10 cellular contexts compared by ENCODE assay signal in the genomic region with DNA sequence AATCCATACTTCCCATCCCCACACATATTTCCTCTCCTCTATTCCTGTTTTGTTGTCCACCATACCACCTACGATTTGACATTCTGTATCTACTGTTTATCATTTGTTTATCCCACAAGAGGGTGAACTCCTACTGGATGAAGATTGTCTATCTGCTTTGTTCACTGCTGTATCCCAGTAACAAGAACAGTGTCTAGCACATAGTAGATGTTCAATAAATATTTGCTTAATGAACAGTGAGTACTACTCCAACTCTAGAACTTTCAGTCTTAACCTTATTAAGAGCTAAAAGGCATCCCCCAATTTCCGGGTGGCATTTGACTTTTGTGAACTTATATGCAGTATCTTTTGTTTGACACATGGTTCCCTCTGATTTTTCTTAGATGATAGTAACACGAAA. TPM values are rescaled to one million over a fixed set of nuclear protein-coding genes. Genes with fewer than 3 reads are reported as not detected.
DNase-seq lines count a peak whose midpoint lies in the region; ATAC-seq, FAIRE-seq and TF ChIP-seq lines count a peak whose summit lies in the region.
"Had no signal": no experiment of that assay in that cellular context is flagged by ENCODE, and none has a peak within 500 bp of the region (broad histone marks: within the 10 kb centered on the region; RNA-seq: fewer than 3 reads in every experiment).

No MANE protein-coding gene starts in this region.

- H3K36me3 ChIP-seq in GM23338 (ENCODE audit: insufficient read depth) (no peaks in the 10 kb centered on the region), SK-N-MC (ENCODE audit: insufficient read depth, low read length) (no peaks in the 10 kb centered on the region), stomach smooth muscle (ENCODE audit: control insufficient read depth in 2 of 2, insufficient read depth in 2 of 2, low read length in 2 of 2) (no peaks in the 10 kb centered on the region)

- 0 out of 2 replicates have a peak, but pooled peaks cover 3% of the 10 kb centered on the region for H3K4me1 ChIP-seq in GM23338 (ENCODE audit: insufficient read depth)
- peaks cover 2% of the 10 kb centered on the region for H3K4me1 ChIP-seq in stomach smooth muscle (ENCODE audit: control insufficient read depth, insufficient read depth, low read length)
- no peaks in the 10 kb centered on the region for H3K4me1 ChIP-seq in foreskin keratinocyte

- H3K4me3 ChIP-seq in GM23338, result peak overlapping the region; percentile 77
- H3K4me3 ChIP-seq in SK-N-MC, result peak overlapping the region; percentile 90
- peak overlapping the region; percentile 79 to 82 for H3K4me3 ChIP-seq in stomach smooth muscle (ENCODE audit: low read length in 2 of 2)

- POLR2A ChIA-PET in activated CD4-positive, alpha-beta memory T cell treated with anti-CD3 and anti-CD28 coated beads for 36 hours (lab: Charles Lee), result no interaction called here

- H3K27ac ChIP-seq in GM23338 (ENCODE audit: low read depth), result no peak overlapping the region
- H3K27ac ChIP-seq in SK-N-MC, result no peak overlapping the region
- H3K27ac ChIP-seq in stomach smooth muscle (ENCODE audit: low read length), result no peak overlapping the region
- no peak overlapping the region for H3K27ac ChIP-seq in foreskin keratinocyte

- peak overlapping the region; percentile 85 for H3K4me2 ChIP-seq in GM23338

- H3K27me3 Mint-ChIP-seq in GM23338 (ENCODE audit: insufficient read depth, low read depth, poor library complexity), result peaks cover 24% of the 10 kb centered on the region
- H3K27me3 Mint-ChIP-seq in activated CD4-positive, alpha-beta memory T cell treated with anti-CD3 and anti-CD28 coated beads for 36 hours, result peaks cover 39% of the 10 kb centered on the region

- H3K9me3 ChIP-seq in SK-N-MC (ENCODE audit: low read depth, low read length) (no peaks in the 10 kb centered on the region), stomach smooth muscle (ENCODE audit: control insufficient read depth in 2 of 2, low read length in 2 of 2) (no peaks in the 10 kb centered on the region)

- H3K9me2 ChIP-seq in GM23338 (ENCODE audit: insufficient read depth), result no peaks in the 10 kb centered on the region

- no peaks in the 10 kb centered on the region for H3K79me2 ChIP-seq in GM23338 (replicated peaks; ENCODE audit: insufficient read depth)

- 0 out of 3 replicates have a peak, but pooled peaks cover 3% of the 10 kb centered on the region for H3K36me3 Mint-ChIP-seq in GM23338 (ENCODE audit: low read depth)
- H3K36me3 Mint-ChIP-seq in activated CD4-positive, alpha-beta memory T cell treated with anti-CD3 and anti-CD28 coated beads for 36 hours, result no peaks in the 10 kb centered on the region

- H3F3A ChIP-seq in GM23338 (replicated peaks; ENCODE audit: low read depth), result no peaks in the 10 kb centered on the region

- H3K9ac ChIP-seq in SK-N-MC (ENCODE audit: insufficient read length) (peak overlapping the region; percentile 89), stomach smooth muscle (ENCODE audit: low read length in 2 of 2) (peak overlapping the region in 1 of 2 donors; percentile 85)

- FAIRE-seq in GM12891 (lab: Jason Lieb, UNC), result no peak

- ATAC-seq in GM23338, result no peak
- no peak for ATAC-seq in foreskin keratinocyte

- DNase-seq in GM23338 (ENCODE audit: low spot score), result no peak
- DNase-seq in SK-N-MC (ENCODE audit: low read depth, low spot score), result no peak
- peak; percentile 2 for DNase-seq in glomerular visceral epithelial cell (ENCODE audit: extremely low spot score)
- DNase-seq in NCI-H187 treated with DMSO at 0.1 percent for 48 hours (lab: John Stamatoyannopoulos, UW), result no peak
- no peak for DNase-seq in foreskin keratinocyte
- no peak for DNase-seq in activated CD4-positive, alpha-beta memory T cell treated with anti-CD3 and anti-CD28 coated beads for 36 hours
- DNase-seq in GM12891 (ENCODE audit: insufficient read length, low spot score), result no peak
- DNase-seq: NCI-H748 treated with DMSO at 0.1 percent for 48 hours, T-helper 1 cell had no signal

- peaks cover 7% of the 10 kb centered on the region; the same call in 2 of the 3 replicates for H3K9me3 Mint-ChIP-seq in GM23338
- H3K9me3 Mint-ChIP-seq in activated CD4-positive, alpha-beta memory T cell treated with anti-CD3 and anti-CD28 coated beads for 36 hours, result no peaks in the 10 kb centered on the region

- H3K27me3 ChIP-seq in GM23338 (ENCODE audit: insufficient read depth) (peaks cover 76% of the 10 kb centered on the region), stomach smooth muscle (ENCODE audit: control insufficient read depth in 1 of 2, insufficient read depth in 2 of 2, low read length in 2 of 2) (no peaks in the 10 kb centered on the region), foreskin keratinocyte (peaks cover 4% of the 10 kb centered on the region)

- CTCF ChIA-PET in activated CD4-positive, alpha-beta memory T cell treated with anti-CD3 and anti-CD28 coated beads for 36 hours (lab: Charles Lee), result no interaction called here

- H3K4me3 Mint-ChIP-seq in GM23338, result no peak overlapping the region
- H3K4me3 Mint-ChIP-seq in activated CD4-positive, alpha-beta memory T cell treated with anti-CD3 and anti-CD28 coated beads for 36 hours, result no peak overlapping the region

- intact Hi-C loops in activated CD4-positive, alpha-beta memory T cell treated with anti-CD3 and anti-CD28 coated beads for 36 hours (cut with micrococcal nuclease), result no loop called here

- TF ChIP-seq CTCF in GM23338 (conservative IDR thresholded peaks at IDR 0.05; ENCODE audit: low read depth in 2 of 2) (no peak), foreskin keratinocyte (conservative IDR thresholded peaks at IDR 0.05) (no peak)

- H2AFZ ChIP-seq in GM23338, result no peak overlapping the region; the same call in 1 of the 2 replicates

- H3K27ac Mint-ChIP-seq in GM23338, result no peak overlapping the region
- no peak overlapping the region for H3K27ac Mint-ChIP-seq in activated CD4-positive, alpha-beta memory T cell treated with anti-CD3 and anti-CD28 coated beads for 36 hours

- no peak for TF ChIP-seq POLR2A in GM12891 (IDR thresholded peaks at IDR 0.05; ENCODE audit: low read depth, low read length)

- no peaks in the 10 kb centered on the region; the same call in none of the 2 replicates for H4K20me1 ChIP-seq in GM23338 (replicated peaks; ENCODE audit: insufficient read depth)

- peaks cover 4% of the 10 kb centered on the region; the same call in 1 of the 3 replicates for H3K4me1 Mint-ChIP-seq in GM23338
- H3K4me1 Mint-ChIP-seq in activated CD4-positive, alpha-beta memory T cell treated with anti-CD3 and anti-CD28 coated beads for 36 hours (ENCODE audit: low read depth), result no peaks in the 10 kb centered on the region

TF ChIP-seq in GM23338, 12 proteins besides CTCF, POLR2A, EP300 and RAD21 (continues in another document):
- no peak for TF ChIP-seq JUNB (IDR thresholded peaks at IDR 0.05; ENCODE audit: unreplicated experiment)
- no peak for TF ChIP-seq POLR2AphosphoS5 (IDR thresholded peaks at IDR 0.05; ENCODE audit: low read depth)

TF ChIP-seq in GM12891, 5 proteins besides CTCF, POLR2A, EP300 and RAD21:
- TF ChIP-seq PAX5 (IDR thresholded peaks at IDR 0.05; ENCODE audit: insufficient read depth, low read length, severe bottlenecking) (no peak), POU2F2 (IDR thresholded peaks at IDR 0.05; ENCODE audit: low read depth, low read length) (no peak), SPI1 (IDR thresholded peaks at IDR 0.05; ENCODE audit: low read depth, low read length) (no peak), TAF1 (IDR thresholded peaks at IDR 0.05; ENCODE audit: low read depth, low read length) (no peak), POLR2AphosphoS5 (IDR thresholded peaks at IDR 0.05; ENCODE audit: low read depth, low read length) (no peak)

RNA-seq across cellular contexts. Expression of a gene that starts 1.3 kb away (rescaled TPM):
- 0.50 and 0.52 TPM in 2 replicates for total RNA-seq in GM23338 (2014; rRNA removed; shearing (Covaris generic))
- polyA plus RNA-seq in GM23338 (2016; fragmentation: Nextera tagmentation; extraction: Ambion mirVana) (0.18 and 0.23 TPM in 2 replicates), foreskin keratinocyte (1.1 and 1.2 TPM in 2 replicates)
- total RNA-seq in foreskin keratinocyte, result 5.6 and 7.5 TPM in 2 replicates
- total RNA-seq in activated CD4-positive, alpha-beta memory T cell treated with anti-CD3 and anti-CD28 coated beads for 36 hours, result not detected
- polyA plus RNA-seq in GM12891 (2012; ENCODE audit: low read depth, missing spikeins), result not detected
